In the genomic region with DNA sequence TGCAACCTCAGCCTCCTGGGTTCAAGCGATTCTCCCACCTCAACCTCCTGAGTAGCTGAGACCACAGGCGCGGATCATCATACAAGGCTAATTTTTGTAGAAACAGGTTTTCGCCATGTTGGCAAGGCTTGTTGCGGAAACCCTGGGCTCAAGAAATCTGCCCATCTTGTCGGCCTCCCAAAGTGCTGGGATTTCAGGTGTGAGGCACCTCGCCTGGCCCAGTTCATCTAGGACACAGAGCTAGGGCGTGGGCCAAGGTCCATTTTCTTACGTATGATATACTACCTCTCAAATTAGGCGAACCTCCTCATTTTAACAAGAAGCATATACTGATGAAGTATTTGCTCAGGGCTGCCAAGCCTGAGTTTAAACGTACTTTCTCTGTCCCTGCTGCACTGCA, we compare ENCODE assay signal across 10 cellular contexts. TPM values are rescaled to one million over a fixed set of nuclear protein-coding genes. Genes with fewer than 3 reads are reported as not detected.
DNase-seq lines count a peak whose midpoint lies in the region; ATAC-seq and TF ChIP-seq lines count a peak whose summit lies in the region.
"Had no signal": no experiment of that assay in that cellular context is flagged by ENCODE, and none has a peak within 500 bp of the region (broad histone marks: within the 10 kb centered on the region; RNA-seq: fewer than 3 reads in every experiment).

No MANE protein-coding gene starts in this region.

- POLR2A ChIA-PET in SK-N-SH (lab: Yijun Ruan, JAX), result no interaction called here
- POLR2A ChIA-PET in RWPE1 (lab: Yijun Ruan, JAX; ENCODE audit: low non-redundant PET), result no interaction called here

- no peak for TF ChIP-seq EP300 in SK-N-SH (IDR thresholded peaks at IDR 0.05; ENCODE audit: borderline replicate concordance in 1 of 2, low read depth in 1 of 2, low read length in 1 of 2)

- H3K4me3 ChIP-seq in SK-N-SH (ENCODE audit: low read depth in 2 of 2, low read length in 1 of 2) (no peak overlapping the region), epithelial cell of esophagus (ENCODE audit: low read length) (peak overlapping the region; percentile 62), retinal pigment epithelial cell (ENCODE audit: low read length) (peak overlapping the region; percentile 99)

- whole genome bisulfite sequencing in SK-N-SH (ENCODE audit: low lambda C conversion rate), result 84% methylated on average over 9 of the region's 11 CpGs

- peaks cover 24 to 33% of the 10 kb centered on the region in 2 experiments for H3K36me3 ChIP-seq in SK-N-SH (replicated peaks in 1 of 2; ENCODE audit: control insufficient read depth in 1 of 2, insufficient read depth in 2 of 2, low read length in 1 of 2)

- H3K4me1 ChIP-seq in SK-N-SH (ENCODE audit: control insufficient read depth in 1 of 2, insufficient read depth in 2 of 2, low read depth in 1 of 2, low read length in 1 of 2), result peaks cover 3 to 7% of the 10 kb centered on the region in 2 experiments; a peak in 1 of 4 replicates

- H3K9ac ChIP-seq in SK-N-SH, result no peak overlapping the region

- H3K9me3 ChIP-seq in SK-N-SH, result no peaks in the 10 kb centered on the region

- CTCF ChIA-PET in SK-N-SH (lab: Yijun Ruan, JAX), result interaction anchor here (1.7 kb wide), 1 partner anchor 122 kb away, joined by 6 read pairs; no protein-coding TSS in a partner anchor
- CTCF ChIA-PET in RWPE1 (lab: Yijun Ruan, JAX), result no interaction called here

- H3F3A ChIP-seq in SK-N-SH (replicated peaks; ENCODE audit: insufficient read depth), result peaks cover 26% of the 10 kb centered on the region

- no peak for TF ChIP-seq RAD21 in SK-N-SH (IDR thresholded peaks at IDR 0.05; ENCODE audit: low read length)

- peaks cover 59% of the 10 kb centered on the region for H4K20me1 ChIP-seq in SK-N-SH (ENCODE audit: insufficient read depth)

- peak overlapping the region; percentile 1; the same call in 1 of the 2 replicates for H3K4me2 ChIP-seq in SK-N-SH

- H3K27ac ChIP-seq in SK-N-SH (ENCODE audit: low read depth in 2 of 2, low read length in 1 of 2) (no peak overlapping the region), RWPE1 (peak overlapping the region; percentile 91)

- H3K79me2 ChIP-seq in SK-N-SH (ENCODE audit: insufficient read depth), result peaks cover 70% of the 10 kb centered on the region

- ATAC-seq in SK-N-SH treated with all-trans-retinoic acid at 6 μM for 48 hours (no peak), GM19023 (IDR thresholded peaks at IDR 0.05; ENCODE audit: unreplicated experiment) (no peak), HG02588 (IDR thresholded peaks at IDR 0.05; ENCODE audit: unreplicated experiment) (no peak)

- no peaks in the 10 kb centered on the region for H3K9me2 ChIP-seq in SK-N-SH

- no peak overlapping the region for H2AFZ ChIP-seq in SK-N-SH (ENCODE audit: low read depth)

- DNase-seq in SK-N-SH (no peak), RWPE1 (ENCODE audit: low spot score) (no peak), epithelial cell of esophagus (ENCODE audit: low read depth) (no peak), retinal pigment epithelial cell (ENCODE audit: low read depth) (no peak), GM20000 (ENCODE audit: low spot score) (no peak)
- DNase-seq: central memory CD4-positive, alpha-beta T cell; SIG-M5 had no signal

- no peaks in the 10 kb centered on the region for H3K27me3 ChIP-seq in SK-N-SH (ENCODE audit: insufficient read depth)

- no peak for TF ChIP-seq CTCF in SK-N-SH (IDR thresholded peaks at IDR 0.05)
- TF ChIP-seq CTCF in RWPE1 (conservative IDR thresholded peaks at IDR 0.05; ENCODE audit: low read depth), result no peak
- TF ChIP-seq CTCF in epithelial cell of esophagus (IDR thresholded peaks at IDR 0.05; ENCODE audit: insufficient read depth, low read depth, low read length, missing control alignments), result no peak
- no peak for TF ChIP-seq CTCF in retinal pigment epithelial cell (conservative IDR thresholded peaks at IDR 0.05; ENCODE audit: low read depth, low read length)
- no peak for TF ChIP-seq CTCF in GM20000 (IDR thresholded peaks at IDR 0.05; ENCODE audit: extremely low read depth, missing control alignments)

TF ChIP-seq in SK-N-SH, 30 proteins besides CTCF, POLR2A, EP300 and RAD21 (continues in another document):
- TF ChIP-seq TAF1 (IDR thresholded peaks at IDR 0.05; ENCODE audit: borderline replicate concordance, low read depth, low read length), result no peak
- TF ChIP-seq RXRA (IDR thresholded peaks at IDR 0.05; ENCODE audit: borderline replicate concordance, low read depth), result no peak
- no peak for TF ChIP-seq TEAD4 (IDR thresholded peaks at IDR 0.05; ENCODE audit: borderline replicate concordance, insufficient read depth)
- TF ChIP-seq, protein P1, sequence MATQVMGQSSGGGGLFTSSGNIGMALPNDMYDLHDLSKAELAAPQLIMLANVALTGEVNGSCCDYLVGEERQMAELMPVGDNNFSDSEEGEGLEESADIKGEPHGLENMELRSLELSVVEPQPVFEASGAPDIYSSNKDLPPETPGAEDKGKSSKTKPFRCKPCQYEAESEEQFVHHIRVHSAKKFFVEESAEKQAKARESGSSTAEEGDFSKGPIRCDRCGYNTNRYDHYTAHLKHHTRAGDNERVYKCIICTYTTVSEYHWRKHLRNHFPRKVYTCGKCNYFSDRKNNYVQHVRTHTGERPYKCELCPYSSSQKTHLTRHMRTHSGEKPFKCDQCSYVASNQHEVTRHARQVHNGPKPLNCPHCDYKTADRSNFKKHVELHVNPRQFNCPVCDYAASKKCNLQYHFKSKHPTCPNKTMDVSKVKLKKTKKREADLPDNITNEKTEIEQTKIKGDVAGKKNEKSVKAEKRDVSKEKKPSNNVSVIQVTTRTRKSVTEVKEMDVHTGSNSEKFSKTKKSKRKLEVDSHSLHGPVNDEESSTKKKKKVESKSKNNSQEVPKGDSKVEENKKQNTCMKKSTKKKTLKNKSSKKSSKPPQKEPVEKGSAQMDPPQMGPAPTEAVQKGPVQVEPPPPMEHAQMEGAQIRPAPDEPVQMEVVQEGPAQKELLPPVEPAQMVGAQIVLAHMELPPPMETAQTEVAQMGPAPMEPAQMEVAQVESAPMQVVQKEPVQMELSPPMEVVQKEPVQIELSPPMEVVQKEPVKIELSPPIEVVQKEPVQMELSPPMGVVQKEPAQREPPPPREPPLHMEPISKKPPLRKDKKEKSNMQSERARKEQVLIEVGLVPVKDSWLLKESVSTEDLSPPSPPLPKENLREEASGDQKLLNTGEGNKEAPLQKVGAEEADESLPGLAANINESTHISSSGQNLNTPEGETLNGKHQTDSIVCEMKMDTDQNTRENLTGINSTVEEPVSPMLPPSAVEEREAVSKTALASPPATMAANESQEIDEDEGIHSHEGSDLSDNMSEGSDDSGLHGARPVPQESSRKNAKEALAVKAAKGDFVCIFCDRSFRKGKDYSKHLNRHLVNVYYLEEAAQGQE (IDR thresholded peaks at IDR 0.05; ENCODE audit: low read depth, low read length), result no peak
- no peak for TF ChIP-seq POLR2AphosphoS5 (IDR thresholded peaks at IDR 0.05; ENCODE audit: low read depth, low read length)
- no peak for TF ChIP-seq GABPA (IDR thresholded peaks at IDR 0.05; ENCODE audit: low read depth)
- no peak for TF ChIP-seq FOXJ3 (CRISPR knock-in tag; IDR thresholded peaks at IDR 0.05)

TF ChIP-seq in SK-N-SH treated with all-trans-retinoic acid at 6 μM for 48 hours, 23 proteins besides CTCF, POLR2A, EP300 and RAD21:
- TF ChIP-seq ARNTL (CRISPR knock-in tag; IDR thresholded peaks at IDR 0.05; ENCODE audit: borderline replicate concordance, low read depth), result no peak

RNA-seq across cellular contexts. Expression of a gene that starts 2.1 kb away (rescaled TPM):
- polyA plus RNA-seq in SK-N-SH (2012; rRNA removed), result 11,220 and 15,074 TPM in 2 replicates
- polyA plus RNA-seq in SK-N-SH (2012; cell fraction: cytosol; rRNA removed), result 14,126 and 18,473 TPM in 2 replicates
- 2,005 and 4,034 TPM in 2 replicates for polyA plus RNA-seq in SK-N-SH (2012; cell fraction: nucleus; rRNA removed)

RNA-seq across cellular contexts. Expression of a gene that starts 14.7 kb away (rescaled TPM):
- polyA plus RNA-seq in SK-N-SH (2012; rRNA removed), result 9.3 and 9.5 TPM in 2 replicates
- 11.5 and 17.6 TPM in 2 replicates for polyA plus RNA-seq in SK-N-SH (2012; cell fraction: cytosol; rRNA removed)
- 3.7 and 4.5 TPM in 2 replicates for polyA plus RNA-seq in SK-N-SH (2012; cell fraction: nucleus; rRNA removed)

RNA-seq across cellular contexts. Expression of a gene that starts 36.4 kb away (rescaled TPM):
- 260 and 337 TPM in 2 replicates for polyA plus RNA-seq in SK-N-SH (2012; rRNA removed)
- 446 and 755 TPM in 2 replicates for polyA plus RNA-seq in SK-N-SH (2012; cell fraction: cytosol; rRNA removed)
- polyA plus RNA-seq in SK-N-SH (2012; cell fraction: nucleus; rRNA removed), result 59.1 and 73.7 TPM in 2 replicates

RNA-seq across cellular contexts. Expression of a gene that starts 36.5 kb away (rescaled TPM):
- 20.6 and 22.0 TPM in 2 replicates for polyA plus RNA-seq in SK-N-SH (2012; rRNA removed)
- 24.4 and 24.8 TPM in 2 replicates for polyA plus RNA-seq in SK-N-SH (2012; cell fraction: cytosol; rRNA removed)
- polyA plus RNA-seq in SK-N-SH (2012; cell fraction: nucleus; rRNA removed), result 9.3 and 9.7 TPM in 2 replicates

RNA-seq across cellular contexts. Expression of a gene that starts 51.0 kb away (rescaled TPM):
- 8.9 and 9.9 TPM in 2 replicates for polyA plus RNA-seq in SK-N-SH (2012; rRNA removed)
- 10.8 and 11.4 TPM in 2 replicates for polyA plus RNA-seq in SK-N-SH (2012; cell fraction: cytosol; rRNA removed)
- 5.8 and 9.6 TPM in 2 replicates for polyA plus RNA-seq in SK-N-SH (2012; cell fraction: nucleus; rRNA removed)

Comparison
In these comparisons a context has a peak if more than half of its experiments do, and no peak if none do; other contexts are left out.
1. H3K4me3 ChIP-seq: peak in epithelial cell of esophagus (single experiment) and retinal pigment epithelial cell (single experiment); none in SK-N-SH (0 of 2).